Comparison of ENCODE assay signal across 12 cellular contexts in the genomic region with DNA sequence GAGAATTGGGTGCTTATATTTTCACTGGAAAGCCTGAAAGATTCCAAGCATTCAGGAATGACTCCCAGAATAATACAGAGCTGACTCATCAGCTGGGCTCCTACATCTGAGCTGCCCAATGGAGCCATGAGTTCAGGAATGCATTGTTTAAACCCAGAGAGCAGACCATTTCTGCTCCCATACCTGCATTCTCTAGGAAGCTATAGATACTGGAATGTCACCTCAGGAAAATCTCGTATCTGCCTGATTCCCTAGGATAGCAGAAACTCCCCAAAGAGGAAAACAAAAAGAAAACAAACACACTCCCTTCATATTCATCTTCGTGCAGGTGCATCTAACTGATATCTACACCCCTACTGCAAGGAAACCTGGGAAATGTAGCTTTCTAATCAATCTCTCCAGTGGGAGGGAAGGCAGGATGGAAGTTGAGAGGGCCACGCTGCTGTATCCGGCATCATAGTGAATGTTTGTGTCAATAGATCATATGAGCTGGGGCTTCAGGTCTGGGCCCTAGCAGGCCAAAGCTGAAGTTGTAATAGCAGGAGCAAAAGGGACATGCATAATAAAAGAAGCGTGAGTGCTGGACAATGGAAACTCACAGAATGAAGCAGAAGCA. TPM values are rescaled to one million over a fixed set of nuclear protein-coding genes. Genes with fewer than 3 reads are reported as not detected.
DNase-seq lines count a peak whose midpoint lies in the region; ATAC-seq and TF ChIP-seq lines count a peak whose summit lies in the region.
"Had no signal": no experiment of that assay in that cellular context is flagged by ENCODE, and none has a peak within 500 bp of the region (broad histone marks: within the 10 kb centered on the region; RNA-seq: fewer than 3 reads in every experiment).

No MANE protein-coding gene starts in this region.

- H3K79me1 ChIP-seq in H9 (ENCODE audit: insufficient read depth, low read depth, low read length, poor library complexity, severe bottlenecking), result no peaks in the 10 kb centered on the region

- no peak overlapping the region for H3K56ac ChIP-seq in H9 (ENCODE audit: insufficient read length, low read depth, low read length)

- H2BK120ac ChIP-seq in H9 (ENCODE audit: low read depth, low read length, poor library complexity, severe bottlenecking), result no peak overlapping the region

- H3K27me3 ChIP-seq in H9 (ENCODE audit: insufficient read depth, low read length) (no peaks in the 10 kb centered on the region), SK-N-SH (ENCODE audit: insufficient read depth) (no peaks in the 10 kb centered on the region)

- H2BK15ac ChIP-seq in H9 (ENCODE audit: low read depth, low read length), result no peak overlapping the region

- no peaks in the 10 kb centered on the region for H3K36me3 ChIP-seq in SK-N-SH (replicated peaks in 1 of 2; ENCODE audit: control insufficient read depth in 1 of 2, insufficient read depth in 2 of 2, low read length in 1 of 2)

- no peak overlapping the region for H2AFZ ChIP-seq in H9 (ENCODE audit: low read length)
- H2AFZ ChIP-seq in SK-N-SH (ENCODE audit: low read depth), result peak overlapping the region; percentile 55; the same call in 1 of the 2 replicates

- TF ChIP-seq RAD21 in SK-N-SH (IDR thresholded peaks at IDR 0.05; ENCODE audit: low read length), result no peak

- H3K4me1 Mint-ChIP-seq in H9 (peaks cover 52 to 58% of the 10 kb centered on the region in 2 experiments), progenitor cell of endocrine pancreas (ENCODE audit: low read depth) (peaks cover 28% of the 10 kb centered on the region)
- H3K4me1 Mint-ChIP-seq: activated naive CD8-positive, alpha-beta T cell treated with anti-CD3 and anti-CD28 coated beads for 36 hours had no signal

- no peak overlapping the region for H3T11ph ChIP-seq in H9 (ENCODE audit: low read length)

- H3K23ac ChIP-seq in H9 (ENCODE audit: insufficient read length, low read depth, low read length), result no peak overlapping the region

- H3K18ac ChIP-seq in H9 (ENCODE audit: insufficient read length, low read depth, low read length), result no peak overlapping the region

- H3K27ac Mint-ChIP-seq in H9 (peak overlapping the region; percentile 50 to 97 (median 88)), progenitor cell of endocrine pancreas (peak overlapping the region; percentile 64)
- H3K27ac Mint-ChIP-seq: activated naive CD8-positive, alpha-beta T cell treated with anti-CD3 and anti-CD28 coated beads for 36 hours had no signal

- H3K9me3 Mint-ChIP-seq in H9 (no peaks in the 10 kb centered on the region; a peak in 1 of 5 replicates), progenitor cell of endocrine pancreas (ENCODE audit: low read depth) (no peaks in the 10 kb centered on the region)
- H3K9me3 Mint-ChIP-seq: activated naive CD8-positive, alpha-beta T cell treated with anti-CD3 and anti-CD28 coated beads for 36 hours had no signal

- no peak overlapping the region; the same call in 1 of the 2 replicates for H3K14ac ChIP-seq in H9 (ENCODE audit: insufficient read depth, low read length)

- H2BK5ac ChIP-seq in H9 (ENCODE audit: insufficient read length, low read length), result no peak overlapping the region

- H3K4me3 Mint-ChIP-seq in H9 (peak overlapping the region in 1 of 2 experiments; percentile 22; a peak in 1 of 5 replicates), progenitor cell of endocrine pancreas (ENCODE audit: low read depth) (no peak overlapping the region)
- H3K4me3 Mint-ChIP-seq: activated naive CD8-positive, alpha-beta T cell treated with anti-CD3 and anti-CD28 coated beads for 36 hours had no signal

- H3K27me3 Mint-ChIP-seq in H9 (ENCODE audit: low read depth) (no peaks in the 10 kb centered on the region; the same call in 1 of the 2 replicates), progenitor cell of endocrine pancreas (no peaks in the 10 kb centered on the region)
- H3K27me3 Mint-ChIP-seq: activated naive CD8-positive, alpha-beta T cell treated with anti-CD3 and anti-CD28 coated beads for 36 hours had no signal

- peaks cover 12% of the 10 kb centered on the region for H3F3A ChIP-seq in SK-N-SH (replicated peaks; ENCODE audit: insufficient read depth)

- peak overlapping the region; percentile 77 for H2BK12ac ChIP-seq in H9 (ENCODE audit: insufficient read length, low read depth, low read length)

- no peak overlapping the region for H4K91ac ChIP-seq in H9 (ENCODE audit: insufficient read length, low read depth, low read length)

- H3K4me1 ChIP-seq in H9 (ENCODE audit: insufficient read depth, low read length) (peaks cover 18% of the 10 kb centered on the region; the same call in 1 of the 2 replicates), SK-N-SH (ENCODE audit: control insufficient read depth in 1 of 2, insufficient read depth in 2 of 2, low read depth in 1 of 2, low read length in 1 of 2) (peaks cover 5 to 16% of the 10 kb centered on the region in 2 experiments; a peak in 2 of 4 replicates)

- no peak overlapping the region for H2BK20ac ChIP-seq in H9 (ENCODE audit: low read depth, low read length, poor library complexity, severe bottlenecking)

- H3K4ac ChIP-seq in H9 (ENCODE audit: low read depth, low read length), result no peak overlapping the region

- WGBS in H9 (ENCODE audit: extremely low coverage, insufficient read length, low lambda C conversion rate), result no CpG with 5 or more reads among the region's 5 CpGs
- WGBS in SK-N-SH (ENCODE audit: low lambda C conversion rate), result 78% methylated on average over 5 of the region's 5 CpGs

- H3K27ac ChIP-seq in H9 (ENCODE audit: insufficient read length, low read depth, low read length) (peak overlapping the region; percentile 43), SK-N-SH (ENCODE audit: low read depth in 2 of 2, low read length in 1 of 2) (peak overlapping the region in 1 of 2 experiments; percentile 60; a peak in 3 of 4 replicates)

- no peaks in the 10 kb centered on the region for H3K9me2 ChIP-seq in SK-N-SH

- H3K79me2 ChIP-seq in H9 (ENCODE audit: insufficient read depth, low read length) (no peaks in the 10 kb centered on the region), SK-N-SH (ENCODE audit: insufficient read depth) (no peaks in the 10 kb centered on the region)

- H4K20me1 ChIP-seq in H9 (ENCODE audit: control insufficient read depth, insufficient read depth, insufficient read length), result no peaks in the 10 kb centered on the region
- H4K20me1 ChIP-seq in SK-N-SH (ENCODE audit: insufficient read depth), result no peaks in the 10 kb centered on the region

- H3K36me3 Mint-ChIP-seq in H9 (ENCODE audit: insufficient read depth in 1 of 3, low read depth in 3 of 3), result no peaks in the 10 kb centered on the region
- no peaks in the 10 kb centered on the region for H3K36me3 Mint-ChIP-seq in progenitor cell of endocrine pancreas (ENCODE audit: insufficient read depth)
- H3K36me3 Mint-ChIP-seq: activated naive CD8-positive, alpha-beta T cell treated with anti-CD3 and anti-CD28 coated beads for 36 hours had no signal

- TF ChIP-seq EP300 in SK-N-SH (IDR thresholded peaks at IDR 0.05; ENCODE audit: borderline replicate concordance in 1 of 2, low read depth in 1 of 2, low read length in 1 of 2), result peak in 1 of 2 experiments; percentile 47; a peak in 1 of 4 replicates

- no peak for ATAC-seq in GM21825 (IDR thresholded peaks at IDR 0.05; ENCODE audit: unreplicated experiment)
- ATAC-seq in HG03565 (IDR thresholded peaks at IDR 0.05; ENCODE audit: unreplicated experiment), result no peak
- ATAC-seq: mucosa of descending colon had no signal

- H3K4me2 ChIP-seq in H9 (ENCODE audit: insufficient read depth, insufficient read length, low read length) (no peak overlapping the region), SK-N-SH (peak overlapping the region; percentile 43)

- no peaks in the 10 kb centered on the region for H3K23me2 ChIP-seq in H9 (ENCODE audit: insufficient read length, low read depth, low read length, poor library complexity, severe bottlenecking)

- no peak overlapping the region for H3K4me3 ChIP-seq in SK-N-SH (ENCODE audit: low read depth in 2 of 2, low read length in 1 of 2)
- H3K4me3 ChIP-seq: mucosa of descending colon had no signal

- DNase-seq in H9, result peak; percentile 39
- no peak for DNase-seq in SK-N-SH
- peak; percentile 40 for DNase-seq in fibroblast of gingiva (ENCODE audit: low read depth)
- no peak for DNase-seq in progenitor cell of endocrine pancreas (ENCODE audit: low spot score, unreplicated experiment)
- DNase-seq in NCI-H128 (lab: John Stamatoyannopoulos, UW; ENCODE audit: unreplicated experiment), result no peak
- DNase-seq in NCI-H446 (lab: John Stamatoyannopoulos, UW), result no peak
- DNase-seq: activated naive CD8-positive, alpha-beta T cell treated with anti-CD3 and anti-CD28 coated beads for 36 hours; DMS79; mucosa of descending colon; stimulated activated CD4-positive, alpha-beta T cell treated with anti-CD3 and anti-CD28 coated beads, Interleukin-15, amount 100 ng/mL, for 24 hours had no signal

- H3K9me3 ChIP-seq in H9 (ENCODE audit: control insufficient read depth, low read depth, low read length) (no peaks in the 10 kb centered on the region), SK-N-SH (no peaks in the 10 kb centered on the region)
- H3K9me3 ChIP-seq: mucosa of descending colon had no signal

- TF ChIP-seq CTCF in H9 (conservative IDR thresholded peaks at IDR 0.05), result no peak
- no peak for TF ChIP-seq CTCF in SK-N-SH (IDR thresholded peaks at IDR 0.05)
- TF ChIP-seq CTCF in progenitor cell of endocrine pancreas (IDR thresholded peaks at IDR 0.05; ENCODE audit: unreplicated experiment), result no peak

- POLR2A ChIA-PET in SK-N-SH (lab: Yijun Ruan, JAX), result no interaction called here

- no peak overlapping the region for H3K9ac ChIP-seq in H9 (ENCODE audit: extremely low read depth, insufficient read length, low read length)
- no peak overlapping the region for H3K9ac ChIP-seq in SK-N-SH

- no peak overlapping the region for H4K5ac ChIP-seq in H9 (ENCODE audit: insufficient read length, low read depth, low read length)

- CTCF ChIA-PET in SK-N-SH (lab: Yijun Ruan, JAX), result interaction anchor here (0.8 to 9.8 kb wide), 7 partner anchors 25 to 144 kb away, joined by 3 to 197 read pairs (median 8); partner anchors contain the start of gene TBPL1

- no peak overlapping the region for H4K8ac ChIP-seq in H9 (replicated peaks; ENCODE audit: insufficient read length, low read depth, low read length)

- H2AK5ac ChIP-seq in H9 (ENCODE audit: insufficient read length, low read length), result no peak overlapping the region

RNA-seq across cellular contexts. Expression of gene SLC2A12, which starts 8.2 kb away (rescaled TPM):
- total RNA-seq in H9 (2021) (1.7 and 2.0 TPM in 2 replicates), progenitor cell of endocrine pancreas (4.5 and 5.5 TPM in 2 replicates)
- polyA plus RNA-seq in SK-N-SH (2012; rRNA removed), result 0.61 and 0.80 TPM in 2 replicates
- 0.64 and 0.77 TPM in 2 replicates for polyA plus RNA-seq in SK-N-SH (2012; cell fraction: cytosol; rRNA removed)
- 0.25 and 0.67 TPM in 2 replicates for polyA plus RNA-seq in SK-N-SH (2012; cell fraction: nucleus; rRNA removed)

Comparison
In these comparisons a context has a peak if more than half of its experiments do, and no peak if none do; other contexts are left out.
1. DNase-seq: peak in H9 (single experiment) and fibroblast of gingiva (single experiment); none in SK-N-SH (single experiment), progenitor cell of endocrine pancreas (single experiment), NCI-H128 (single experiment) and NCI-H446 (0 of 2).